Comparison of ENCODE assay signal across 28 cellular contexts in genomic region chr10:23005150-23005549, GRCh38.
"Had no signal": no experiment of that assay in that cellular context is flagged by ENCODE, and none has a peak within 500 bp of the region (broad histone marks: within the 10 kb centered on the region; RNA-seq: fewer than 3 reads in every experiment).

No MANE protein-coding gene starts in this region.

- H3K9me3 Mint-ChIP-seq: stimulated activated effector memory CD8-positive, alpha-beta T cell treated with anti-CD3 and anti-CD28 coated beads, Interleukin-12 subunit alpha, Interleukin-12 subunit beta, amount 100 ng/mL, for 72 hours; stimulated activated memory B cell treated with anti-CD40 and anti-IgM and Interleukin-4, amounts not matched to agents 10 μg/mL and 1 μg/mL and 100 μg/mL, for 72 hours; stimulated activated naive B cell treated with anti-CD40 and anti-IgM and Interleukin-4, amounts not matched to agents 10 μg/mL and 1 μg/mL and 100 μg/mL, for 72 hours; stimulated activated naive CD8-positive, alpha-beta T cell treated with anti-CD3 and anti-CD28 coated beads, Interleukin-15, amount 100 ng/mL, for 72 hours; stimulated activated naive CD8-positive, alpha-beta T cell treated with anti-CD3 and anti-CD28 coated beads, Interleukin-15, Interleukin-2, amounts not matched to agents 100 ng/mL and 50 ng/mL, for 24 hours; type B pancreatic cell had no signal

- H3K36me3 ChIP-seq: stomach, suprapubic skin, thoracic aorta, thyroid gland, tibial artery, tibial nerve, transverse colon, upper lobe of left lung, upper lobe of right lung, uterus, vagina had no signal

- DNase-seq: stimulated activated CD4-positive, alpha-beta T cell treated with anti-CD3 and anti-CD28 coated beads, Interleukin-2, amount 100 ng/mL, for 48 hours; stimulated activated CD4-positive, alpha-beta T cell treated with anti-CD3 and anti-CD28 coated beads, Interleukin-4, amount 100 ng/mL, for 1 hour; stimulated activated CD4-positive, alpha-beta T cell treated with anti-CD3 and anti-CD28 coated beads, Interleukin-4, amount 100 ng/mL, for 24 hours; stimulated activated CD4-positive, alpha-beta T cell treated with anti-CD3 and anti-CD28 coated beads, Interleukin-4, amount 100 ng/mL, for 4 hours; stimulated activated CD8-positive, alpha-beta memory T cell treated with anti-CD3 and anti-CD28 coated beads, Interleukin-4, amount 100 ng/mL, for 48 hours; stimulated activated naive B cell treated with anti-CD40 and anti-IgM and Interleukin-4, amounts not matched to agents 10 μg/mL and 1 μg/mL and 100 μg/mL, for 72 hours; stimulated activated naive CD4-positive, alpha-beta T cell; stimulated activated naive CD4-positive, alpha-beta T cell treated with Interleukin-2 at 50 U/mL for 16 hours; stimulated activated naive CD8-positive, alpha-beta T cell treated with anti-CD3 and anti-CD28 coated beads, Interleukin-15, amount 100 ng/mL, for 72 hours; stimulated activated naive CD8-positive, alpha-beta T cell treated with anti-CD3 and anti-CD28 coated beads, Interleukin-15, Interleukin-2, amounts not matched to agents 100 U/mL and 50 U/mL, for 24 hours; stomach; substantia nigra; testis; thyroid gland; tibial artery; transverse colon; trophoblast cell; upper lobe of left lung; upper lobe of right lung; uterus had no signal

- H3K4me3 Mint-ChIP-seq: stimulated activated effector memory CD8-positive, alpha-beta T cell treated with anti-CD3 and anti-CD28 coated beads, Interleukin-12 subunit alpha, Interleukin-12 subunit beta, amount 100 ng/mL, for 72 hours; stimulated activated memory B cell treated with anti-CD40 and anti-IgM and Interleukin-4, amounts not matched to agents 10 μg/mL and 1 μg/mL and 100 μg/mL, for 72 hours; stimulated activated naive B cell treated with anti-CD40 and anti-IgM and Interleukin-4, amounts not matched to agents 10 μg/mL and 1 μg/mL and 100 μg/mL, for 72 hours; stimulated activated naive CD8-positive, alpha-beta T cell treated with anti-CD3 and anti-CD28 coated beads, Interleukin-15, amount 100 ng/mL, for 72 hours; stimulated activated naive CD8-positive, alpha-beta T cell treated with anti-CD3 and anti-CD28 coated beads, Interleukin-15, Interleukin-2, amounts not matched to agents 100 ng/mL and 50 ng/mL, for 24 hours; type B pancreatic cell had no signal

- H3K36me3 Mint-ChIP-seq: stimulated activated effector memory CD8-positive, alpha-beta T cell treated with anti-CD3 and anti-CD28 coated beads, Interleukin-12 subunit alpha, Interleukin-12 subunit beta, amount 100 ng/mL, for 72 hours; stimulated activated memory B cell treated with anti-CD40 and anti-IgM and Interleukin-4, amounts not matched to agents 10 μg/mL and 1 μg/mL and 100 μg/mL, for 72 hours; stimulated activated naive B cell treated with anti-CD40 and anti-IgM and Interleukin-4, amounts not matched to agents 10 μg/mL and 1 μg/mL and 100 μg/mL, for 72 hours; type B pancreatic cell had no signal

- ATAC-seq: stimulated activated effector memory CD8-positive, alpha-beta T cell treated with anti-CD3 and anti-CD28 coated beads, Interleukin-12 subunit alpha, Interleukin-12 subunit beta, amount 100 ng/mL, for 72 hours; stimulated activated memory B cell treated with anti-CD40 and anti-IgM and Interleukin-4, amounts not matched to agents 10 μg/mL and 1 μg/mL and 100 μg/mL, for 72 hours; stimulated activated naive B cell treated with anti-CD40 and anti-IgM and Interleukin-4, amounts not matched to agents 10 μg/mL and 1 μg/mL and 100 μg/mL, for 72 hours; stimulated activated naive CD8-positive, alpha-beta T cell treated with anti-CD3 and anti-CD28 coated beads, Interleukin-15, amount 100 ng/mL, for 72 hours; stimulated activated naive CD8-positive, alpha-beta T cell treated with anti-CD3 and anti-CD28 coated beads, Interleukin-15, Interleukin-2, amounts not matched to agents 100 U/mL and 50 U/mL, for 24 hours; upper lobe of right lung had no signal

- H3K27ac ChIP-seq: stomach, suprapubic skin, testis, thoracic aorta, thyroid gland, tibial artery, tibial nerve, transverse colon, upper lobe of left lung, upper lobe of right lung, uterus, vagina had no signal

- H3K4me1 ChIP-seq: stomach, suprapubic skin, testis, thyroid gland, tibial artery, tibial nerve, transverse colon, upper lobe of left lung, upper lobe of right lung, uterus, vagina had no signal

- H3K9me3 ChIP-seq: stomach, suprapubic skin, testis, thoracic aorta, thyroid gland, tibial artery, tibial nerve, transverse colon, upper lobe of left lung, upper lobe of right lung, uterus, vagina had no signal

- H3K27ac Mint-ChIP-seq: stimulated activated effector memory CD8-positive, alpha-beta T cell treated with anti-CD3 and anti-CD28 coated beads, Interleukin-12 subunit alpha, Interleukin-12 subunit beta, amount 100 ng/mL, for 72 hours; stimulated activated memory B cell treated with anti-CD40 and anti-IgM and Interleukin-4, amounts not matched to agents 10 μg/mL and 1 μg/mL and 100 μg/mL, for 72 hours; stimulated activated naive B cell treated with anti-CD40 and anti-IgM and Interleukin-4, amounts not matched to agents 10 μg/mL and 1 μg/mL and 100 μg/mL, for 72 hours; stimulated activated naive CD8-positive, alpha-beta T cell treated with anti-CD3 and anti-CD28 coated beads, Interleukin-15, amount 100 ng/mL, for 72 hours; stimulated activated naive CD8-positive, alpha-beta T cell treated with anti-CD3 and anti-CD28 coated beads, Interleukin-15, Interleukin-2, amounts not matched to agents 100 ng/mL and 50 ng/mL, for 24 hours; type B pancreatic cell had no signal

- H3K27me3 ChIP-seq: testis, thyroid gland, transverse colon, upper lobe of left lung, vagina had no signal

- H3K4me3 ChIP-seq: stomach, suprapubic skin, testis, thoracic aorta, thyroid gland, tibial artery, tibial nerve, transverse colon, upper lobe of left lung, upper lobe of right lung, uterus, vagina had no signal

- H3K4me1 Mint-ChIP-seq: stimulated activated effector memory CD8-positive, alpha-beta T cell treated with anti-CD3 and anti-CD28 coated beads, Interleukin-12 subunit alpha, Interleukin-12 subunit beta, amount 100 ng/mL, for 72 hours; stimulated activated naive B cell treated with anti-CD40 and anti-IgM and Interleukin-4, amounts not matched to agents 10 μg/mL and 1 μg/mL and 100 μg/mL, for 72 hours; stimulated activated naive CD8-positive, alpha-beta T cell treated with anti-CD3 and anti-CD28 coated beads, Interleukin-15, amount 100 ng/mL, for 72 hours had no signal
